10 cellular contexts compared by ENCODE assay signal in the genomic region with DNA sequence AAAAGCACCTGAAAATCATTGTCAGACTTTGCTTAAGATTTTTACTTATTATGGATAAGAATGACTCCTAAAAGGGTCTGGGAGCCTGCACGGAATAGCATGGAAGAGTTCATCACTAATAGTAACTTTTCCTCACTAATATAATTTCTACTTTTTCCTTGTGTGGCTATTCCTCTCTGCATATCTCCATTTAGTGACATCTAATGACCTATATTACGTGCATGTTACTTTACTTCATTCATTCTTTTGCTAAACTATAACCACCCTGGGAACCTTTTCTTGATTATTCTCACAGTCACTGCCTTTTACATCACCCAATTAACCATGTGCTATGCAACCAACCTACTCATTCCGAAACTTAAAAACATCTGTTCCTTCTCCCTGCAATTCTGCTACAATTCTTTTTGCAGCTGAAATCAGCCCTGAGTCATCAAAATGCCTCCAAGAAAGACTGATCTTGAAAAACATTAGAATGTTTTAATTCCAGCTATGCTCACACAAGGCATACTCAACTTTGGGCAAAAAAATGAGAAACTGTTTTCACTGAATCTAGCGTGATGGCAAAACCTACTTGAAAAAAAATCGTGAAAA.
DNase-seq lines count a peak whose midpoint lies in the region; ATAC-seq and TF ChIP-seq lines count a peak whose summit lies in the region.
"Had no signal": no experiment of that assay in that cellular context is flagged by ENCODE, and none has a peak within 500 bp of the region (broad histone marks: within the 10 kb centered on the region; RNA-seq: fewer than 3 reads in every experiment).

No MANE protein-coding gene starts in this region.

- no peak for TF ChIP-seq CTCF in brain microvascular endothelial cell (IDR thresholded peaks at IDR 0.05; ENCODE audit: low read depth, low read length, missing control alignments)

- peak; percentile 61 for DNase-seq in GM03348 (ENCODE audit: low spot score)
- peak; percentile 59 for DNase-seq in brain microvascular endothelial cell
- no peak for DNase-seq in SIG-M5 treated with dmso at 0.1 percent for 504 hours (lab: John Stamatoyannopoulos, UW; ENCODE audit: unreplicated experiment)
- no peak for DNase-seq in NCI-H1417 (lab: John Stamatoyannopoulos, UW)
- DNase-seq in activated CD8-positive, alpha-beta memory T cell treated with anti-CD3 and anti-CD28 coated beads, Interleukin-2, amount 50 U/mL, for 4 hours, result no peak
- no peak for DNase-seq in KBM-7
- DNase-seq: GDM1, PC-9 had no signal

- no peaks in the 10 kb centered on the region for H3K36me3 ChIP-seq in brain microvascular endothelial cell (replicated peaks)

- no peaks in the 10 kb centered on the region for H3K27me3 ChIP-seq in brain microvascular endothelial cell (replicated peaks)

- H3K4me3 ChIP-seq in brain microvascular endothelial cell (ENCODE audit: low read depth, low read length), result no peak overlapping the region
- H3K4me3 ChIP-seq: PC-9 had no signal

- ATAC-seq in GM21360 (IDR thresholded peaks at IDR 0.05; ENCODE audit: unreplicated experiment) (peak; percentile 96), HG03196 (IDR thresholded peaks at IDR 0.05; ENCODE audit: unreplicated experiment) (peak; percentile 96)

- H3K27ac ChIP-seq in brain microvascular endothelial cell, result no peak overlapping the region
- H3K27ac ChIP-seq: PC-9 had no signal

- in situ Hi-C loops in brain microvascular endothelial cell (cut with HindIII; ENCODE audit: low pct_ligation_motif_present, low sequenced_read_pairs) (no loop called here), KBM-7 (cut with MboI; ENCODE audit: low pct_unique_long_range_greater_than_20kb, low sequenced_read_pairs) (no loop called here)

Comparison
In these comparisons a context has a peak if more than half of its experiments do, and no peak if none do; other contexts are left out.
1. DNase-seq: peak in GM03348 (single experiment) and brain microvascular endothelial cell (single experiment); none in SIG-M5 treated with dmso at 0.1 percent for 504 hours (single experiment), NCI-H1417 (0 of 3), activated CD8-positive, alpha-beta memory T cell treated with anti-CD3 and anti-CD28 coated beads, Interleukin-2, amount 50 U/mL, for 4 hours (single experiment) and KBM-7 (single experiment).